3 cellular contexts compared by ENCODE assay signal in genomic region chr10:21421016-21421415, GRCh38.
A peak's percentile ranks its signal among the peaks of the same experiment; 100 is the strongest.
TF ChIP-seq lines count a peak whose summit lies in the region.

No MANE protein-coding gene starts in this region.

TF ChIP-seq in GM23338, 12 proteins besides CTCF, POLR2A, EP300 and RAD21 (continued from another document and continues in another):
- TF ChIP-seq, protein P1, sequence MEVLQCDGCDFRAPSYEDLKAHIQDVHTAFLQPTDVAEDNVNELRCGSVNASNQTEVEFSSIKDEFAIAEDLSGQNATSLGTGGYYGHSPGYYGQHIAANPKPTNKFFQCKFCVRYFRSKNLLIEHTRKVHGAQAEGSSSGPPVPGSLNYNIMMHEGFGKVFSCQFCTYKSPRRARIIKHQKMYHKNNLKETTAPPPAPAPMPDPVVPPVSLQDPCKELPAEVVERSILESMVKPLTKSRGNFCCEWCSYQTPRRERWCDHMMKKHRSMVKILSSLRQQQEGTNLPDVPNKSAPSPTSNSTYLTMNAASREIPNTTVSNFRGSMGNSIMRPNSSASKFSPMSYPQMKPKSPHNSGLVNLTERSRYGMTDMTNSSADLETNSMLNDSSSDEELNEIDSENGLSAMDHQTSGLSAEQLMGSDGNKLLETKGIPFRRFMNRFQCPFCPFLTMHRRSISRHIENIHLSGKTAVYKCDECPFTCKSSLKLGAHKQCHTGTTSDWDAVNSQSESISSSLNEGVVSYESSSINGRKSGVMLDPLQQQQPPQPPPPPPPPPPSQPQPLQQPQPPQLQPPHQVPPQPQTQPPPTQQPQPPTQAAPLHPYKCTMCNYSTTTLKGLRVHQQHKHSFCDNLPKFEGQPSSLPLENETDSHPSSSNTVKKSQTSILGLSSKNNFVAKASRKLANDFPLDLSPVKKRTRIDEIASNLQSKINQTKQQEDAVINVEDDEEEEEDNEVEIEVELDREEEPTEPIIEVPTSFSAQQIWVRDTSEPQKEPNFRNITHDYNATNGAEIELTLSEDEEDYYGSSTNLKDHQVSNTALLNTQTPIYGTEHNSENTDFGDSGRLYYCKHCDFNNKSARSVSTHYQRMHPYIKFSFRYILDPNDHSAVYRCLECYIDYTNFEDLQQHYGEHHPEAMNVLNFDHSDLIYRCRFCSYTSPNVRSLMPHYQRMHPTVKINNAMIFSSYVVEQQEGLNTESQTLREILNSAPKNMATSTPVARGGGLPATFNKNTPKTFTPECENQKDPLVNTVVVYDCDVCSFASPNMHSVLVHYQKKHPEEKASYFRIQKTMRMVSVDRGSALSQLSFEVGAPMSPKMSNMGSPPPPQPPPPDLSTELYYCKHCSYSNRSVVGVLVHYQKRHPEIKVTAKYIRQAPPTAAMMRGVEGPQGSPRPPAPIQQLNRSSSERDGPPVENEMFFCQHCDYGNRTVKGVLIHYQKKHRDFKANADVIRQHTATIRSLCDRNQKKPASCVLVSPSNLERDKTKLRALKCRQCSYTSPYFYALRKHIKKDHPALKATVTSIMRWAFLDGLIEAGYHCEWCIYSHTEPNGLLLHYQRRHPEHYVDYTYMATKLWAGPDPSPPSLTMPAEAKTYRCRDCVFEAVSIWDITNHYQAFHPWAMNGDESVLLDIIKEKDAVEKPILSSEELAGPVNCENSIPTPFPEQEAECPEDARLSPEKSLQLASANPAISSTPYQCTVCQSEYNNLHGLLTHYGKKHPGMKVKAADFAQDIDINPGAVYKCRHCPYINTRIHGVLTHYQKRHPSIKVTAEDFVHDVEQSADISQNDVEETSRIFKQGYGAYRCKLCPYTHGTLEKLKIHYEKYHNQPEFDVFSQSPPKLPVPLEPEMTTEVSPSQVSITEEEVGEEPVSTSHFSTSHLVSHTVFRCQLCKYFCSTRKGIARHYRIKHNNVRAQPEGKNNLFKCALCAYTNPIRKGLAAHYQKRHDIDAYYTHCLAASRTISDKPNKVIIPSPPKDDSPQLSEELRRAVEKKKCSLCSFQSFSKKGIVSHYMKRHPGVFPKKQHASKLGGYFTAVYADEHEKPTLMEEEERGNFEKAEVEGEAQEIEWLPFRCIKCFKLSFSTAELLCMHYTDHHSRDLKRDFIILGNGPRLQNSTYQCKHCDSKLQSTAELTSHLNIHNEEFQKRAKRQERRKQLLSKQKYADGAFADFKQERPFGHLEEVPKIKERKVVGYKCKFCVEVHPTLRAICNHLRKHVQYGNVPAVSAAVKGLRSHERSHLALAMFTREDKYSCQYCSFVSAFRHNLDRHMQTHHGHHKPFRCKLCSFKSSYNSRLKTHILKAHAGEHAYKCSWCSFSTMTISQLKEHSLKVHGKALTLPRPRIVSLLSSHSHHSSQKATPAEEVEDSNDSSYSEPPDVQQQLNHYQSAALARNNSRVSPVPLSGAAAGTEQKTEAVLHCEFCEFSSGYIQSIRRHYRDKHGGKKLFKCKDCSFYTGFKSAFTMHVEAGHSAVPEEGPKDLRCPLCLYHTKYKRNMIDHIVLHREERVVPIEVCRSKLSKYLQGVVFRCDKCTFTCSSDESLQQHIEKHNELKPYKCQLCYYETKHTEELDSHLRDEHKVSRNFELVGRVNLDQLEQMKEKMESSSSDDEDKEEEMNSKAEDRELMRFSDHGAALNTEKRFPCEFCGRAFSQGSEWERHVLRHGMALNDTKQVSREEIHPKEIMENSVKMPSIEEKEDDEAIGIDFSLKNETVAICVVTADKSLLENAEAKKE (CRISPR knock-in tag; IDR thresholded peaks at IDR 0.05) = no peak
- no peak for TF ChIP-seq CREB1 (CRISPR knock-in tag; IDR thresholded peaks at IDR 0.05; ENCODE audit: low read depth)
- no peak for TF ChIP-seq EZH2phosphoT487 (IDR thresholded peaks at IDR 0.05; ENCODE audit: unreplicated experiment)
- no peak for TF ChIP-seq JUNB (IDR thresholded peaks at IDR 0.05; ENCODE audit: unreplicated experiment)

TF ChIP-seq in GM12878, 131 proteins besides CTCF, POLR2A, EP300 and RAD21 (continued from another document):
- peak; percentile 57 for TF ChIP-seq BCL3 (IDR thresholded peaks at IDR 0.05; ENCODE audit: borderline replicate concordance, insufficient read depth, low read depth, low read length, poor library complexity, severe bottlenecking)

TF ChIP-seq in HepG2, 621 proteins besides CTCF, POLR2A, EP300 and RAD21 (continued from another document):
- TF ChIP-seq, protein P2, sequence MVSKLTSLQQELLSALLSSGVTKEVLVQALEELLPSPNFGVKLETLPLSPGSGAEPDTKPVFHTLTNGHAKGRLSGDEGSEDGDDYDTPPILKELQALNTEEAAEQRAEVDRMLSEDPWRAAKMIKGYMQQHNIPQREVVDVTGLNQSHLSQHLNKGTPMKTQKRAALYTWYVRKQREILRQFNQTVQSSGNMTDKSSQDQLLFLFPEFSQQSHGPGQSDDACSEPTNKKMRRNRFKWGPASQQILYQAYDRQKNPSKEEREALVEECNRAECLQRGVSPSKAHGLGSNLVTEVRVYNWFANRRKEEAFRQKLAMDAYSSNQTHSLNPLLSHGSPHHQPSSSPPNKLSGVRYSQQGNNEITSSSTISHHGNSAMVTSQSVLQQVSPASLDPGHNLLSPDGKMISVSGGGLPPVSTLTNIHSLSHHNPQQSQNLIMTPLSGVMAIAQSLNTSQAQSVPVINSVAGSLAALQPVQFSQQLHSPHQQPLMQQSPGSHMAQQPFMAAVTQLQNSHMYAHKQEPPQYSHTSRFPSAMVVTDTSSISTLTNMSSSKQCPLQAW (CRISPR knock-in tag; IDR thresholded peaks at IDR 0.05) = no peak
- TF ChIP-seq, protein P3, sequence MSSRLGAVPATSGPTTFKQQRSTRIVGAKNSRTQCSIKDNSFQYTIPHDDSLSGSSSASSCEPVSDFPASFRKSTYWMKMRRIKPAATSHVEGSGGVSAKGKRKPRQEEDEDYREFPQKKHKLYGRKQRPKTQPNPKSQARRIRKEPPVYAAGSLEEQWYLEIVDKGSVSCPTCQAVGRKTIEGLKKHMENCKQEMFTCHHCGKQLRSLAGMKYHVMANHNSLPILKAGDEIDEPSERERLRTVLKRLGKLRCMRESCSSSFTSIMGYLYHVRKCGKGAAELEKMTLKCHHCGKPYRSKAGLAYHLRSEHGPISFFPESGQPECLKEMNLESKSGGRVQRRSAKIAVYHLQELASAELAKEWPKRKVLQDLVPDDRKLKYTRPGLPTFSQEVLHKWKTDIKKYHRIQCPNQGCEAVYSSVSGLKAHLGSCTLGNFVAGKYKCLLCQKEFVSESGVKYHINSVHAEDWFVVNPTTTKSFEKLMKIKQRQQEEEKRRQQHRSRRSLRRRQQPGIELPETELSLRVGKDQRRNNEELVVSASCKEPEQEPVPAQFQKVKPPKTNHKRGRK (CRISPR knock-in tag; IDR thresholded peaks at IDR 0.05) = no peak
- TF ChIP-seq ZNF446 (CRISPR knock-in tag; IDR thresholded peaks at IDR 0.05) = no peak
